In the genomic region with DNA sequence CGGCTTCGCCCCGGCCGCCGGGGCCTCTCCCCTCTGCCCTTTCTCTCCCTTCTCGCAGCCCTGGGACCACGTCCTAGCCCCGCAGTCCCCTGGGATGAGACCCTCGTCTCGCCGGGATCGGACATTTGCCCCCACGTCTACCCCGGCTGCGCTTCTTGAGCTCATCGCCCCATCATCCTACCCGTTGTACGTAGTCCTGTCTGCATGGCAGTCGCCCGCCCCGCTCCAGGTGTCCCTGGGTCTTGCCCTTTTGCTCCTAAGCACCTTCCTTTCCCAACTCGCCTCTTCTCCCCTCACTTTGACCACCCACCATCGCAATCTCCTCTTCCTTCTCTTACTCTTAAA, we compare ENCODE assay signal across 8 cellular contexts. TPM values are rescaled to one million over a fixed set of nuclear protein-coding genes. Genes with fewer than 3 reads are reported as not detected.
DNase-seq lines count a peak whose midpoint lies in the region; ATAC-seq and TF ChIP-seq lines count a peak whose summit lies in the region.

No MANE protein-coding gene starts in this region.

- no peak overlapping the region for H3K27ac ChIP-seq in CD4-positive, alpha-beta memory T cell (ENCODE audit: low read depth, low read length)
- H3K27ac ChIP-seq in heart left ventricle: peak overlapping the region in 10 of 12 donors; percentile 40 to 84 (median 70)

- no peak for TF ChIP-seq CTCF in heart left ventricle (IDR thresholded peaks at IDR 0.05)
- TF ChIP-seq CTCF in retinal pigment epithelial cell (conservative IDR thresholded peaks at IDR 0.05; ENCODE audit: low read depth, low read length): no peak

- intact Hi-C loops in CD4-positive, alpha-beta memory T cell (cut with micrococcal nuclease): loop anchor here (5.0 kb wide), 2 partner anchors 537 to 792 kb away; a partner anchor contains a TSS
- intact Hi-C loops in heart left ventricle (cut with DNase I): loop anchor here in 5 of 10 donors (5.0 to 10.0 kb wide), 3 partner anchors 53 to 63 kb away; no protein-coding TSS in a partner anchor

- no peak for TF ChIP-seq POLR2A in heart left ventricle (IDR thresholded peaks at IDR 0.05)

- H3K27me3 ChIP-seq in CD4-positive, alpha-beta memory T cell (ENCODE audit: insufficient read depth, low read length): peaks cover 22% of the 10 kb centered on the region
- H3K27me3 ChIP-seq in heart left ventricle: no peaks in the 10 kb centered on the region

- ATAC-seq in HG02885 (IDR thresholded peaks at IDR 0.05; ENCODE audit: poor library complexity, unreplicated experiment) (peak; percentile 1), heart left ventricle (peak in 2 of 4 donors; percentile 3 to 4), GM18867 (IDR thresholded peaks at IDR 0.05; ENCODE audit: unreplicated experiment) (no peak)

- H3K4me3 ChIP-seq in CD4-positive, alpha-beta memory T cell (ENCODE audit: low read length in 2 of 2): peak overlapping the region in 1 of 2 donors; percentile 60
- H3K4me3 ChIP-seq in heart left ventricle (peak overlapping the region; percentile 67 to 99 (median 96)), retinal pigment epithelial cell (ENCODE audit: low read length) (peak overlapping the region; percentile 81)

- peaks cover 28 to 43% (median 34%) of the 10 kb centered on the region in 4 donors for H3K4me1 Mint-ChIP-seq in CD4-positive, alpha-beta memory T cell

- H3K27ac Mint-ChIP-seq in CD4-positive, alpha-beta memory T cell: peak overlapping the region in 6 of 7 donors; percentile 60 to 87 (median 77)

- H3K36me3 Mint-ChIP-seq in CD4-positive, alpha-beta memory T cell: peaks cover 0 to 2% of the 10 kb centered on the region in 2 donors

- DNase-seq in CD4-positive, alpha-beta memory T cell: no peak
- DNase-seq in activated T-cell treated with anti-CD3 and anti-CD28 coated beads, Interleukin-2, amount 50 U/mL, for 1 hour: peak; percentile 30
- DNase-seq in heart left ventricle: peak in 2 of 5 donors; percentile 20 to 25
- DNase-seq in retinal pigment epithelial cell (ENCODE audit: low read depth): no peak
- DNase-seq in GF-D8 (lab: John Stamatoyannopoulos, UW): no peak
- no peak for DNase-seq in NCI-H1694 treated with DMSO at 0.1 percent for 48 hours (lab: John Stamatoyannopoulos, UW)

- H3K4me3 Mint-ChIP-seq in CD4-positive, alpha-beta memory T cell: peak overlapping the region; percentile 83 to 93 (median 88)

- H3K9me3 Mint-ChIP-seq in CD4-positive, alpha-beta memory T cell: peaks cover 0 to 2% (median 0%) of the 10 kb centered on the region in 8 donors

- POLR2A ChIA-PET in CD4-positive, alpha-beta memory T cell (lab: Charles Lee; ENCODE audit: partially characterized antibody): no interaction called here

- 3 to 5% (median 3%) methylated on average over 23 of the region's 23 CpGs for WGBS in heart left ventricle, 4 donors

- H3K9me3 ChIP-seq in CD4-positive, alpha-beta memory T cell (ENCODE audit: control insufficient read depth in 1 of 2, low read length in 2 of 2): no peaks in the 10 kb centered on the region
- no peaks in the 10 kb centered on the region for H3K9me3 ChIP-seq in heart left ventricle

- peaks cover 20% of the 10 kb centered on the region for H3K4me1 ChIP-seq in CD4-positive, alpha-beta memory T cell (ENCODE audit: insufficient read depth, low read length)
- H3K4me1 ChIP-seq in heart left ventricle: peaks cover 0 to 29% (median 12%) of the 10 kb centered on the region in 12 donors

- peaks cover 12 to 33% of the 10 kb centered on the region in 2 donors for H3K27me3 Mint-ChIP-seq in CD4-positive, alpha-beta memory T cell

- CTCF ChIA-PET in CD4-positive, alpha-beta memory T cell (lab: Charles Lee; ENCODE audit: partially characterized antibody): no interaction called here

- H3K36me3 ChIP-seq in CD4-positive, alpha-beta memory T cell (ENCODE audit: insufficient read depth, low read length): no peaks in the 10 kb centered on the region
- H3K36me3 ChIP-seq in heart left ventricle: peaks cover 0 to 4% (median 0%) of the 10 kb centered on the region in 9 donors

RNA-seq across cellular contexts. Expression of a gene that starts 0.6 kb away (rescaled TPM):
- total RNA-seq in CD4-positive, alpha-beta memory T cell: 1 to 10 TPM in 1 of 2 experiments, under 1 TPM in 1; 0.91 to 1.2 TPM
- polyA plus RNA-seq in CD4-positive, alpha-beta memory T cell: 1 to 10 TPM in 1 of 2 donors, under 1 TPM in 1; 0.24 to 1.0 TPM
- total RNA-seq in heart left ventricle: 10 to 100 TPM in 1 of 9 donors, 1 to 10 TPM in 8; 3.6 to 10.8 (median 5.5) TPM
- 1 to 10 TPM; 1.9 to 5.8 TPM for polyA plus RNA-seq in heart left ventricle
